14 cellular contexts compared by ENCODE assay signal in the genomic region with DNA sequence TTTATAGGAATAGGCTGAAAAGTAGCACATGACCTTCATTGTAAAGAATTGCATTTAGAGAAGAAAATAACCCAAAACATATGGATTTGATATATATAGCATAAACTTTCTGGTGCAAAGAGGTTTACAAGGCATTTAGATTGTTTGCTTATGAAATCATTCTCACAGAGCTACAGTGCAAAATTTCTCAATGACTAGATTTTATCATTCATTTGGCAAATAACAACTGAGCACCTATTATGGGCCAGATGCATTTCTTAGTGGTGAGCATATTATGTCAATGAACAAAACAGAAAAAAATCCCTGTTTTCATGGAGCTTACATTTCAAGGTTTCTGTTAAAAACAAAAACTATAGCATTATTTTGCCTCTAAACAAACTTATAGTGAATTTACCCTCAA. TPM values are rescaled to one million over a fixed set of nuclear protein-coding genes. Genes with fewer than 3 reads are reported as not detected.
A peak's percentile ranks its signal among the peaks of the same experiment; 100 is the strongest.
DNase-seq lines count a peak whose midpoint lies in the region; ATAC-seq and TF ChIP-seq lines count a peak whose summit lies in the region.
"Had no signal": no experiment of that assay in that cellular context is flagged by ENCODE, and none has a peak within 500 bp of the region (broad histone marks: within the 10 kb centered on the region; RNA-seq: fewer than 3 reads in every experiment).

No MANE protein-coding gene starts in this region.

- H2AFZ ChIP-seq in GM23248 (no peak overlapping the region), hepatocyte (no peak overlapping the region)

- peak; percentile 16 for DNase-seq in EH (ENCODE audit: low read depth)
- DNase-seq in GM23248 = peak; percentile 50
- DNase-seq in adipocyte (ENCODE audit: low read depth) = peak; percentile 72
- no peak for DNase-seq in hepatocyte (ENCODE audit: low spot score)
- DNase-seq in epidermal melanocyte (ENCODE audit: insufficient read length, low spot score) = no peak
- DNase-seq: BE2C; CD4-positive, alpha-beta memory T cell; DMS79; EL; HCEC 1CT had no signal

- H3K4me1 ChIP-seq in GM23248 (ENCODE audit: insufficient read depth) = peaks cover 18% of the 10 kb centered on the region
- H3K4me1 ChIP-seq in adipocyte (ENCODE audit: control insufficient read depth, insufficient read depth, low read length) = peaks cover 10% of the 10 kb centered on the region
- peaks cover 5% of the 10 kb centered on the region for H3K4me1 ChIP-seq in hepatocyte (ENCODE audit: insufficient read depth)
- H3K4me1 ChIP-seq: BE2C had no signal

- H3K36me3 ChIP-seq in GM23248 (ENCODE audit: low read depth) (no peaks in the 10 kb centered on the region), adipocyte (ENCODE audit: control insufficient read depth, insufficient read depth, low read length, severe bottlenecking) (no peaks in the 10 kb centered on the region), hepatocyte (replicated peaks; ENCODE audit: insufficient read depth, low read depth) (no peaks in the 10 kb centered on the region)
- H3K36me3 ChIP-seq: BE2C had no signal

- H3K27ac ChIP-seq in GM23248 (no peak overlapping the region), hepatocyte (peak overlapping the region; percentile 18)
- H3K27ac ChIP-seq: C4-2B had no signal

- no peak overlapping the region for H3K4me2 ChIP-seq in GM23248 (ENCODE audit: unreplicated experiment)
- no peak overlapping the region for H3K4me2 ChIP-seq in hepatocyte

- no peak for ATAC-seq in HG02588 (IDR thresholded peaks at IDR 0.05; ENCODE audit: unreplicated experiment)
- no peak for ATAC-seq in HG03469 (IDR thresholded peaks at IDR 0.05; ENCODE audit: unreplicated experiment)
- ATAC-seq: HepG2 had no signal

- no peak for TF ChIP-seq CTCF in hepatocyte (IDR thresholded peaks at IDR 0.05; ENCODE audit: poor library complexity)

- H3K9ac ChIP-seq in GM23248 (no peak overlapping the region), adipocyte (ENCODE audit: low read length) (no peak overlapping the region)

- in situ Hi-C loops in GM23248 (cut with MboI) = loop anchor here (10.0 kb wide), 1 partner anchor 57 kb away; no protein-coding TSS in a partner anchor

- no peaks in the 10 kb centered on the region for H4K20me1 ChIP-seq in GM23248 (ENCODE audit: insufficient read depth)
- H4K20me1 ChIP-seq in hepatocyte (ENCODE audit: insufficient read depth, poor library complexity, severe bottlenecking) = no peaks in the 10 kb centered on the region

- H3K27me3 ChIP-seq in GM23248 (replicated peaks; ENCODE audit: insufficient read depth) (no peaks in the 10 kb centered on the region), adipocyte (replicated peaks; ENCODE audit: control insufficient read depth, insufficient read depth, low read length) (no peaks in the 10 kb centered on the region), hepatocyte (no peaks in the 10 kb centered on the region)
- H3K27me3 ChIP-seq: BE2C had no signal

- H3K9me2 ChIP-seq in GM23248 (ENCODE audit: insufficient read depth) = no peaks in the 10 kb centered on the region
- H3K9me2 ChIP-seq in hepatocyte (replicated peaks; ENCODE audit: insufficient read depth) = no peaks in the 10 kb centered on the region

- H3K79me2 ChIP-seq in GM23248 (ENCODE audit: insufficient read depth) (no peaks in the 10 kb centered on the region), hepatocyte (no peaks in the 10 kb centered on the region)

- H3F3A ChIP-seq in GM23248 (ENCODE audit: insufficient read depth) = peaks cover 12% of the 10 kb centered on the region; the same call in 1 of the 2 replicates

- H3K4me3 ChIP-seq in GM23248 (no peak overlapping the region), adipocyte (ENCODE audit: low read length) (no peak overlapping the region), hepatocyte (no peak overlapping the region)

- H3K9me3 ChIP-seq in GM23248 (ENCODE audit: low read depth) (no peaks in the 10 kb centered on the region), adipocyte (ENCODE audit: control insufficient read depth, low read length) (no peaks in the 10 kb centered on the region), hepatocyte (ENCODE audit: low read depth) (no peaks in the 10 kb centered on the region)
- H3K9me3 ChIP-seq: BE2C had no signal

RNA-seq across cellular contexts. Expression of a gene that starts 34.1 kb away (rescaled TPM):
- total RNA-seq in GM23248 (2014; rRNA removed; shearing (Covaris generic)) = 0.76 and 1.4 TPM in 2 replicates
- 2.2 TPM in 2 replicates for polyA plus RNA-seq in GM23248 (2016; fragmentation: Nextera tagmentation; extraction: Ambion mirVana)
- total RNA-seq in hepatocyte = 0.63 TPM in 1 of 2 replicates, not detected in the other
- polyA plus RNA-seq in hepatocyte = 0.53 TPM in 1 of 2 replicates, not detected in the other
- total RNA-seq: HepG2 had no signal
- polyA plus RNA-seq: HepG2 had no signal

Comparison
In these comparisons a context has a peak if more than half of its experiments do, and no peak if none do; other contexts are left out.
1. DNase-seq: peak in EH (single experiment), GM23248 (single experiment) and adipocyte (single experiment); none in hepatocyte (single experiment) and epidermal melanocyte (single experiment).